Comparison of ENCODE assay signal across 18 cellular contexts in the genomic region with DNA sequence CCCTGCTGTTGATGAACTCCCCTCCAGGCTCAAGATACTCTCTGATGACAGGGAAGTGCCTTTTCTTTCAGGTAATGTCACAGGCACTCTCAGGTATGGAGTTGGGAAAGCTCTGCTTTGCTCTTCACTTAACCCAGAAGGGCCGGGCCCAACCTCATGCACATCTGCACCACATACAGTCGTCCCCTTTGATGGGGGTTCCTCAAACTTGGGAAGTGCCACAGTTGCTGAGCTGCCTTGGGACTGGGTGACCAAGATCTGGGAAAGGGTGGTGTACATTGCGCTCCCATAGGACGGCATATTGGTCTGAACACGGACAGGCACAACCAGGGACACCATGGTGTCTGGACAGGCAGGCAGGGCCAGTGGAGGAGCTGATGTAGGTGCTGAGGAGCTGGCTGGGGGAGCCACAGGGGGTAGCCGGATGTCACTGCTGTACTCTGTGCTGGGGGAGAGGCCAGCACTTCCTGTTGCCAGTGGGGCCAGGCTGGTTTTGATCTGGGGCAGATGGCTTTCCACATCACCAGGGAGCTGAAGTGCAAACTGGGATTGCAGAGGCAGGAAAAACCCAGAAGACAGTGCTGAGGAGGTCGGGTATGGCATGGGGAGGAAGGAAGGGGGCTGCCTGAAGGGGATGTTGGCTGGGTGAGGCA.
A peak's percentile ranks its signal among the peaks of the same experiment; 100 is the strongest.
DNase-seq lines count a peak whose midpoint lies in the region; ATAC-seq and TF ChIP-seq lines count a peak whose summit lies in the region.
"Had no signal": no experiment of that assay in that cellular context is flagged by ENCODE, and none has a peak within 500 bp of the region (broad histone marks: within the 10 kb centered on the region; RNA-seq: fewer than 3 reads in every experiment).

No MANE protein-coding gene starts in this region.

- H3K4me1 Mint-ChIP-seq in activated CD4-positive, alpha-beta T cell treated with anti-CD3 and anti-CD28 coated beads, Interleukin-2, amount 10 ng/mL, durations not matched to agents 24 days and 14 days: peaks cover 40% of the 10 kb centered on the region
- H3K4me1 Mint-ChIP-seq in activated CD4-positive, alpha-beta T cell treated with anti-CD3 and anti-CD28 coated beads, Interleukin-2, amount 10 ng/mL, durations not matched to agents 7 days and 5 days: peaks cover 21% of the 10 kb centered on the region
- H3K4me1 Mint-ChIP-seq in activated T-helper 1 cell treated with anti-CD3 and anti-CD28 coated beads, Interleukin-12 subunit alpha, Interleukin-12 subunit beta, Interleukin-2, Interleukin-4 antibody, amounts not matched to agents 30 ng/mL and 10 ng/mL and 1 ng/mL, durations not matched to agents 14 hours and 24 hours and 36 hours (ENCODE audit: low read depth): peaks cover 52% of the 10 kb centered on the region
- peaks cover 10 to 19% of the 10 kb centered on the region in 2 donors for H3K4me1 Mint-ChIP-seq in natural killer cell treated with Interleukin-12 subunit alpha and Interleukin-12 subunit beta and Interleukin-15 and Interleukin-18, amount 100 ng/mL, for 72 hours (ENCODE audit: low read depth in 2 of 2)
- H3K4me1 Mint-ChIP-seq: neural progenitor cell had no signal

- H3K4me3 ChIP-seq in HEK293 (ENCODE audit: low read depth, low read length): no peak overlapping the region
- H3K4me3 ChIP-seq: breast epithelium, gastrocnemius medialis, neural progenitor cell, PC-9, tibial nerve had no signal

- no peak for DNase-seq in activated CD4-positive, alpha-beta T cell treated with anti-CD3 and anti-CD28 coated beads, Interleukin-2, amount 10 ng/mL, durations not matched to agents 24 days and 14 days
- no peak for DNase-seq in activated CD4-positive, alpha-beta T cell treated with anti-CD3 and anti-CD28 coated beads, Interleukin-2, amount 10 ng/mL, durations not matched to agents 7 days and 5 days
- no peak for DNase-seq in activated T-helper 1 cell treated with anti-CD3 and anti-CD28 coated beads, Interleukin-12 subunit alpha, Interleukin-12 subunit beta, Interleukin-2, Interleukin-4 antibody, amounts not matched to agents 30 ng/mL and 10 ng/mL and 1 ng/mL, durations not matched to agents 14 hours and 24 hours and 36 hours (ENCODE audit: low spot score)
- no peak for DNase-seq in natural killer cell treated with Interleukin-12 subunit alpha and Interleukin-12 subunit beta and Interleukin-15 and Interleukin-18, amount 100 ng/mL, for 72 hours (ENCODE audit: low spot score)
- DNase-seq in COR-L47 (lab: John Stamatoyannopoulos, UW) (no peak), SKM-1 treated with dmso at 0.1 percent for 144 hours (lab: John Stamatoyannopoulos, UW; ENCODE audit: unreplicated experiment) (no peak)
- DNase-seq: dermis blood vessel endothelial cell, gastrocnemius medialis, left colon, midbrain, NCI-H1436, PC-9 had no signal

- POLR2A ChIA-PET in activated CD4-positive, alpha-beta T cell treated with anti-CD3 and anti-CD28 coated beads, Interleukin-2, amount 10 ng/mL, durations not matched to agents 7 days and 5 days (lab: Charles Lee): no interaction called here
- POLR2A ChIA-PET in HEK293 (lab: Yijun Ruan, JAX): no interaction called here

- CTCF ChIA-PET in activated CD4-positive, alpha-beta T cell treated with anti-CD3 and anti-CD28 coated beads, Interleukin-2, amount 10 ng/mL, durations not matched to agents 7 days and 5 days (lab: Charles Lee): interaction anchor here (1.6 kb wide), 1 partner anchor 32 kb away, joined by 4 read pairs; no protein-coding TSS in a partner anchor
- CTCF ChIA-PET in HEK293 (lab: Yijun Ruan, JAX): interaction anchor here (0.8 to 3.7 kb wide), 5 partner anchors 8 to 457 kb away, joined by 3 to 12 read pairs (median 5); no protein-coding TSS in a partner anchor

- H3K27me3 Mint-ChIP-seq in activated CD4-positive, alpha-beta T cell treated with anti-CD3 and anti-CD28 coated beads, Interleukin-2, amount 10 ng/mL, durations not matched to agents 24 days and 14 days: no peaks in the 10 kb centered on the region
- H3K27me3 Mint-ChIP-seq in activated CD4-positive, alpha-beta T cell treated with anti-CD3 and anti-CD28 coated beads, Interleukin-2, amount 10 ng/mL, durations not matched to agents 7 days and 5 days: no peaks in the 10 kb centered on the region
- H3K27me3 Mint-ChIP-seq in activated T-helper 1 cell treated with anti-CD3 and anti-CD28 coated beads, Interleukin-12 subunit alpha, Interleukin-12 subunit beta, Interleukin-2, Interleukin-4 antibody, amounts not matched to agents 30 ng/mL and 10 ng/mL and 1 ng/mL, durations not matched to agents 14 hours and 24 hours and 36 hours (ENCODE audit: insufficient read depth): no peaks in the 10 kb centered on the region
- H3K27me3 Mint-ChIP-seq in natural killer cell treated with Interleukin-12 subunit alpha and Interleukin-12 subunit beta and Interleukin-15 and Interleukin-18, amount 100 ng/mL, for 72 hours: no peaks in the 10 kb centered on the region

- no peaks in the 10 kb centered on the region for H3K9me3 Mint-ChIP-seq in activated CD4-positive, alpha-beta T cell treated with anti-CD3 and anti-CD28 coated beads, Interleukin-2, amount 10 ng/mL, durations not matched to agents 24 days and 14 days
- no peaks in the 10 kb centered on the region for H3K9me3 Mint-ChIP-seq in activated CD4-positive, alpha-beta T cell treated with anti-CD3 and anti-CD28 coated beads, Interleukin-2, amount 10 ng/mL, durations not matched to agents 7 days and 5 days
- no peaks in the 10 kb centered on the region for H3K9me3 Mint-ChIP-seq in activated T-helper 1 cell treated with anti-CD3 and anti-CD28 coated beads, Interleukin-12 subunit alpha, Interleukin-12 subunit beta, Interleukin-2, Interleukin-4 antibody, amounts not matched to agents 30 ng/mL and 10 ng/mL and 1 ng/mL, durations not matched to agents 14 hours and 24 hours and 36 hours
- H3K9me3 Mint-ChIP-seq in natural killer cell treated with Interleukin-12 subunit alpha and Interleukin-12 subunit beta and Interleukin-15 and Interleukin-18, amount 100 ng/mL, for 72 hours: no peaks in the 10 kb centered on the region
- H3K9me3 Mint-ChIP-seq: neural progenitor cell had no signal

- H3K36me3 Mint-ChIP-seq in activated CD4-positive, alpha-beta T cell treated with anti-CD3 and anti-CD28 coated beads, Interleukin-2, amount 10 ng/mL, durations not matched to agents 24 days and 14 days (ENCODE audit: low read depth): peaks cover 85% of the 10 kb centered on the region
- H3K36me3 Mint-ChIP-seq in activated CD4-positive, alpha-beta T cell treated with anti-CD3 and anti-CD28 coated beads, Interleukin-2, amount 10 ng/mL, durations not matched to agents 7 days and 5 days (ENCODE audit: low read depth): peaks cover 17% of the 10 kb centered on the region
- H3K36me3 Mint-ChIP-seq in activated T-helper 1 cell treated with anti-CD3 and anti-CD28 coated beads, Interleukin-12 subunit alpha, Interleukin-12 subunit beta, Interleukin-2, Interleukin-4 antibody, amounts not matched to agents 30 ng/mL and 10 ng/mL and 1 ng/mL, durations not matched to agents 14 hours and 24 hours and 36 hours (ENCODE audit: low read depth): peaks cover 75% of the 10 kb centered on the region
- no peaks in the 10 kb centered on the region for H3K36me3 Mint-ChIP-seq in natural killer cell treated with Interleukin-12 subunit alpha and Interleukin-12 subunit beta and Interleukin-15 and Interleukin-18, amount 100 ng/mL, for 72 hours
- H3K36me3 Mint-ChIP-seq: neural progenitor cell had no signal

- no peak overlapping the region for H3K4me3 Mint-ChIP-seq in activated CD4-positive, alpha-beta T cell treated with anti-CD3 and anti-CD28 coated beads, Interleukin-2, amount 10 ng/mL, durations not matched to agents 24 days and 14 days
- no peak overlapping the region for H3K4me3 Mint-ChIP-seq in activated CD4-positive, alpha-beta T cell treated with anti-CD3 and anti-CD28 coated beads, Interleukin-2, amount 10 ng/mL, durations not matched to agents 7 days and 5 days
- no peak overlapping the region for H3K4me3 Mint-ChIP-seq in activated T-helper 1 cell treated with anti-CD3 and anti-CD28 coated beads, Interleukin-12 subunit alpha, Interleukin-12 subunit beta, Interleukin-2, Interleukin-4 antibody, amounts not matched to agents 30 ng/mL and 10 ng/mL and 1 ng/mL, durations not matched to agents 14 hours and 24 hours and 36 hours
- H3K4me3 Mint-ChIP-seq in natural killer cell treated with Interleukin-12 subunit alpha and Interleukin-12 subunit beta and Interleukin-15 and Interleukin-18, amount 100 ng/mL, for 72 hours: no peak overlapping the region
- H3K4me3 Mint-ChIP-seq: neural progenitor cell had no signal

- no peaks in the 10 kb centered on the region for H3K36me3 ChIP-seq in HEK293 (ENCODE audit: control insufficient read depth in 2 of 2, insufficient read depth in 1 of 2, low read length in 2 of 2)
- H3K36me3 ChIP-seq: breast epithelium, gastrocnemius medialis, neural progenitor cell had no signal

- no peaks in the 10 kb centered on the region for H3K4me1 ChIP-seq in HEK293 (ENCODE audit: control insufficient read depth, insufficient read depth, low read length)
- H3K4me1 ChIP-seq: breast epithelium, gastrocnemius medialis, neural progenitor cell, tibial nerve had no signal

- TF ChIP-seq CTCF in HEK293 (tag by site-specific recombination; IDR thresholded peaks at IDR 0.05): no peak

- peak overlapping the region; percentile 34 for H3K27ac Mint-ChIP-seq in activated CD4-positive, alpha-beta T cell treated with anti-CD3 and anti-CD28 coated beads, Interleukin-2, amount 10 ng/mL, durations not matched to agents 24 days and 14 days
- H3K27ac Mint-ChIP-seq in activated CD4-positive, alpha-beta T cell treated with anti-CD3 and anti-CD28 coated beads, Interleukin-2, amount 10 ng/mL, durations not matched to agents 7 days and 5 days: no peak overlapping the region
- peak overlapping the region; percentile 24 for H3K27ac Mint-ChIP-seq in activated T-helper 1 cell treated with anti-CD3 and anti-CD28 coated beads, Interleukin-12 subunit alpha, Interleukin-12 subunit beta, Interleukin-2, Interleukin-4 antibody, amounts not matched to agents 30 ng/mL and 10 ng/mL and 1 ng/mL, durations not matched to agents 14 hours and 24 hours and 36 hours
- peak overlapping the region in 1 of 2 donors; percentile 77 for H3K27ac Mint-ChIP-seq in natural killer cell treated with Interleukin-12 subunit alpha and Interleukin-12 subunit beta and Interleukin-15 and Interleukin-18, amount 100 ng/mL, for 72 hours

- H3K27ac ChIP-seq in HEK293 (ENCODE audit: extremely low read depth, low read depth, low read length): no peak overlapping the region
- H3K27ac ChIP-seq: breast epithelium, C4-2B, gastrocnemius medialis, neural progenitor cell, PC-9, tibial nerve had no signal

- peak; percentile 34 to 65 for ATAC-seq in natural killer cell treated with Interleukin-12 subunit alpha and Interleukin-12 subunit beta and Interleukin-15 and Interleukin-18, amount 100 ng/mL, for 72 hours
- ATAC-seq in HG02981 (IDR thresholded peaks at IDR 0.05; ENCODE audit: unreplicated experiment): no peak
- ATAC-seq: gastrocnemius medialis, left colon had no signal

- intact Hi-C loops in activated CD4-positive, alpha-beta T cell treated with anti-CD3 and anti-CD28 coated beads, Interleukin-2, amount 10 ng/mL, durations not matched to agents 24 days and 14 days (cut with micrococcal nuclease): no loop called here
- intact Hi-C loops in activated T-helper 1 cell treated with anti-CD3 and anti-CD28 coated beads, Interleukin-12 subunit alpha, Interleukin-12 subunit beta, Interleukin-2, Interleukin-4 antibody, amounts not matched to agents 30 ng/mL and 10 ng/mL and 1 ng/mL, durations not matched to agents 14 hours and 24 hours and 36 hours (cut with micrococcal nuclease): no loop called here

- H3K9me3 ChIP-seq in HEK293 (ENCODE audit: control insufficient read depth, insufficient read depth, low read depth, low read length): no peaks in the 10 kb centered on the region
- H3K9me3 ChIP-seq: breast epithelium, gastrocnemius medialis, tibial nerve had no signal
